29 cellular contexts compared by ENCODE assay signal in the genomic region with DNA sequence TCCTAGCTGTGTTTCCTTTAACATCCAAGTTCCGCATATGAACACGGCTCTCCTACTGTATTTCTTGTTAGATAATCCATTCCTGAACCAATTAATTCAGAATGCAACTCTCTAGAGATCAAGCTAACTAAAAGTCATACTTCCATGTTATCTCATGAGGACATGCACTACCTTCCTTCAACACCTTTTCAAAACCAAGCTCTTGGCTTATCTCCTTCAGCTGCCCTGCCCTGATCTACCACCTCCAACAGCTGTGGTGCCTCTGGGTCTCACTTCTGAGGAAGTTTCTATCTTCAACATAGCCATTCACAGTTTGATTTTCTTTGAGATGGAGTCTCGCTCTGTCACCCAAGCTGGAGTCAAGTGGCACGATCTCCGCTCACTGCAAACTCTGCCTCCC.
"Had no signal": no experiment of that assay in that cellular context is flagged by ENCODE, and none has a peak within 500 bp of the region (broad histone marks: within the 10 kb centered on the region; RNA-seq: fewer than 3 reads in every experiment).

No MANE protein-coding gene starts in this region.

- H3K36me3 ChIP-seq: uterus had no signal

- DNase-seq: stimulated activated CD4-positive, alpha-beta T cell treated with anti-CD3 and anti-CD28 coated beads, Interleukin-2, amount 100 ng/mL, for 48 hours; stimulated activated CD4-positive, alpha-beta T cell treated with anti-CD3 and anti-CD28 coated beads, Interleukin-4, amount 100 ng/mL, for 1 hour; stimulated activated CD4-positive, alpha-beta T cell treated with anti-CD3 and anti-CD28 coated beads, Interleukin-4, amount 100 ng/mL, for 24 hours; stimulated activated CD4-positive, alpha-beta T cell treated with anti-CD3 and anti-CD28 coated beads, Interleukin-4, amount 100 ng/mL, for 4 hours; stimulated activated CD8-positive, alpha-beta memory T cell treated with anti-CD3 and anti-CD28 coated beads, Interleukin-4, amount 100 ng/mL, for 48 hours; stimulated activated naive B cell treated with anti-CD40 and anti-IgM and Interleukin-4, amounts not matched to agents 10 μg/mL and 1 μg/mL and 100 μg/mL, for 72 hours; stimulated activated naive CD4-positive, alpha-beta T cell; stimulated activated naive CD4-positive, alpha-beta T cell treated with Interleukin-2 at 50 U/mL for 16 hours; stimulated activated naive CD8-positive, alpha-beta T cell treated with anti-CD3 and anti-CD28 coated beads, Interleukin-15, amount 100 ng/mL, for 72 hours; stimulated activated naive CD8-positive, alpha-beta T cell treated with anti-CD3 and anti-CD28 coated beads, Interleukin-15, Interleukin-2, amounts not matched to agents 100 U/mL and 50 U/mL, for 24 hours; stomach; substantia nigra; testis; thyroid gland; tibial artery; transverse colon; trophoblast cell; upper lobe of left lung; upper lobe of right lung; uterus had no signal

- H3K4me1 ChIP-seq: stomach, suprapubic skin, testis, thyroid gland, tibial artery, tibial nerve, transverse colon, upper lobe of left lung, upper lobe of right lung, uterus, vagina had no signal

- H3K9me3 ChIP-seq: stomach, suprapubic skin, testis, thoracic aorta, thyroid gland, tibial artery, tibial nerve, transverse colon, upper lobe of left lung, upper lobe of right lung, uterus, vagina had no signal

- H3K27ac ChIP-seq: stomach, suprapubic skin, testis, thoracic aorta, thyroid gland, tibial artery, tibial nerve, transverse colon, upper lobe of left lung, upper lobe of right lung, uterus, vagina had no signal

- H3K4me1 Mint-ChIP-seq: stimulated activated effector memory CD8-positive, alpha-beta T cell treated with anti-CD3 and anti-CD28 coated beads, Interleukin-12 subunit alpha, Interleukin-12 subunit beta, amount 100 ng/mL, for 72 hours; stimulated activated memory B cell treated with anti-CD40 and anti-IgM and Interleukin-4, amounts not matched to agents 10 μg/mL and 1 μg/mL and 100 μg/mL, for 72 hours; stimulated activated naive B cell treated with anti-CD40 and anti-IgM and Interleukin-4, amounts not matched to agents 10 μg/mL and 1 μg/mL and 100 μg/mL, for 72 hours; stimulated activated naive CD8-positive, alpha-beta T cell treated with anti-CD3 and anti-CD28 coated beads, Interleukin-15, amount 100 ng/mL, for 72 hours had no signal

- H3K27me3 Mint-ChIP-seq: stimulated activated memory B cell treated with anti-CD40 and anti-IgM and Interleukin-4, amounts not matched to agents 10 μg/mL and 1 μg/mL and 100 μg/mL, for 72 hours; stimulated activated naive B cell treated with anti-CD40 and anti-IgM and Interleukin-4, amounts not matched to agents 10 μg/mL and 1 μg/mL and 100 μg/mL, for 72 hours; stimulated activated naive CD8-positive, alpha-beta T cell treated with anti-CD3 and anti-CD28 coated beads, Interleukin-15, amount 100 ng/mL, for 72 hours; stimulated activated naive CD8-positive, alpha-beta T cell treated with anti-CD3 and anti-CD28 coated beads, Interleukin-15, Interleukin-2, amounts not matched to agents 100 ng/mL and 50 ng/mL, for 24 hours; type B pancreatic cell had no signal

- H3K9me3 Mint-ChIP-seq: stimulated activated effector memory CD8-positive, alpha-beta T cell treated with anti-CD3 and anti-CD28 coated beads, Interleukin-12 subunit alpha, Interleukin-12 subunit beta, amount 100 ng/mL, for 72 hours; stimulated activated memory B cell treated with anti-CD40 and anti-IgM and Interleukin-4, amounts not matched to agents 10 μg/mL and 1 μg/mL and 100 μg/mL, for 72 hours; stimulated activated naive B cell treated with anti-CD40 and anti-IgM and Interleukin-4, amounts not matched to agents 10 μg/mL and 1 μg/mL and 100 μg/mL, for 72 hours; stimulated activated naive CD8-positive, alpha-beta T cell treated with anti-CD3 and anti-CD28 coated beads, Interleukin-15, amount 100 ng/mL, for 72 hours; stimulated activated naive CD8-positive, alpha-beta T cell treated with anti-CD3 and anti-CD28 coated beads, Interleukin-15, Interleukin-2, amounts not matched to agents 100 ng/mL and 50 ng/mL, for 24 hours; type B pancreatic cell had no signal

- H3K4me3 ChIP-seq: stomach, suprapubic skin, testis, thoracic aorta, thyroid gland, tibial artery, tibial nerve, transverse colon, upper lobe of left lung, upper lobe of right lung, uterus, vagina had no signal

- H3K4me3 Mint-ChIP-seq: stimulated activated effector memory CD8-positive, alpha-beta T cell treated with anti-CD3 and anti-CD28 coated beads, Interleukin-12 subunit alpha, Interleukin-12 subunit beta, amount 100 ng/mL, for 72 hours; stimulated activated memory B cell treated with anti-CD40 and anti-IgM and Interleukin-4, amounts not matched to agents 10 μg/mL and 1 μg/mL and 100 μg/mL, for 72 hours; stimulated activated naive B cell treated with anti-CD40 and anti-IgM and Interleukin-4, amounts not matched to agents 10 μg/mL and 1 μg/mL and 100 μg/mL, for 72 hours; stimulated activated naive CD8-positive, alpha-beta T cell treated with anti-CD3 and anti-CD28 coated beads, Interleukin-15, amount 100 ng/mL, for 72 hours; stimulated activated naive CD8-positive, alpha-beta T cell treated with anti-CD3 and anti-CD28 coated beads, Interleukin-15, Interleukin-2, amounts not matched to agents 100 ng/mL and 50 ng/mL, for 24 hours; type B pancreatic cell had no signal

- H3K27ac Mint-ChIP-seq: stimulated activated memory B cell treated with anti-CD40 and anti-IgM and Interleukin-4, amounts not matched to agents 10 μg/mL and 1 μg/mL and 100 μg/mL, for 72 hours; stimulated activated naive B cell treated with anti-CD40 and anti-IgM and Interleukin-4, amounts not matched to agents 10 μg/mL and 1 μg/mL and 100 μg/mL, for 72 hours; stimulated activated naive CD8-positive, alpha-beta T cell treated with anti-CD3 and anti-CD28 coated beads, Interleukin-15, Interleukin-2, amounts not matched to agents 100 ng/mL and 50 ng/mL, for 24 hours; type B pancreatic cell had no signal

- ATAC-seq: stimulated activated effector memory CD8-positive, alpha-beta T cell treated with anti-CD3 and anti-CD28 coated beads, Interleukin-12 subunit alpha, Interleukin-12 subunit beta, amount 100 ng/mL, for 72 hours; stimulated activated memory B cell treated with anti-CD40 and anti-IgM and Interleukin-4, amounts not matched to agents 10 μg/mL and 1 μg/mL and 100 μg/mL, for 72 hours; stimulated activated naive B cell treated with anti-CD40 and anti-IgM and Interleukin-4, amounts not matched to agents 10 μg/mL and 1 μg/mL and 100 μg/mL, for 72 hours; stimulated activated naive CD8-positive, alpha-beta T cell treated with anti-CD3 and anti-CD28 coated beads, Interleukin-15, amount 100 ng/mL, for 72 hours; stimulated activated naive CD8-positive, alpha-beta T cell treated with anti-CD3 and anti-CD28 coated beads, Interleukin-15, Interleukin-2, amounts not matched to agents 100 U/mL and 50 U/mL, for 24 hours; upper lobe of right lung had no signal

- H3K27me3 ChIP-seq: stomach, suprapubic skin, testis, thyroid gland, tibial artery, tibial nerve, transverse colon, upper lobe of left lung, upper lobe of right lung, uterus, vagina had no signal

- FAIRE-seq: urothelium cell line had no signal
